ENCODE assay signal across 15 cellular contexts in genomic region chr2:46966576-46966975, GRCh38. TPM values are rescaled to one million over a fixed set of nuclear protein-coding genes. Genes with fewer than 3 reads are reported as not detected.
DNase-seq lines count a peak whose midpoint lies in the region; ATAC-seq, FAIRE-seq and TF ChIP-seq lines count a peak whose summit lies in the region.
"Had no signal": no experiment of that assay in that cellular context is flagged by ENCODE, and none has a peak within 500 bp of the region (broad histone marks: within the 10 kb centered on the region; RNA-seq: fewer than 3 reads in every experiment).

No MANE protein-coding gene starts in this region.

- H3K9me1 ChIP-seq in endothelial cell of umbilical vein (replicated peaks; ENCODE audit: control insufficient read depth, extremely low read depth, insufficient read depth, low read length) = no peaks in the 10 kb centered on the region

- DNase-seq in NCI-H226 (peak; percentile 36), endothelial cell of umbilical vein (ENCODE audit: low read depth, low spot score) (no peak), sigmoid colon (no peak), sciatic nerve (ENCODE audit: low spot score) (no peak), NCI-H2081 (lab: John Stamatoyannopoulos, UW) (no peak), Karpas-422 (no peak)
- DNase-seq: activated B cell treated with CpG ODN at 0.5 μM for 24 hours; CD4-positive, alpha-beta T cell; DND-41; naive B cell; NCI-H524 treated with DMSO at 0.1 percent for 48 hours; T-helper 2 cell had no signal

- H3K36me3 ChIP-seq in BLaER1 treated with 17β-estradiol and CSF1 and Interleukin-3, amounts not matched to agents 10 nM and 100 nM = peaks cover 41 to 93% (median 70%) of the 10 kb centered on the region in 11 experiments
- H3K36me3 ChIP-seq in endothelial cell of umbilical vein (ENCODE audit: control insufficient read depth in 2 of 2, extremely low read depth in 1 of 2, insufficient read depth in 2 of 2, low read length in 2 of 2) (no peaks in the 10 kb centered on the region), sigmoid colon (peaks cover 0 to 10% (median 0%) of the 10 kb centered on the region in 4 donors), Karpas-422 (ENCODE audit: insufficient read depth, low read length) (0 out of 2 replicates have a peak, but pooled peaks cover 3% of the 10 kb centered on the region)

- CTCF ChIA-PET in endothelial cell of umbilical vein (lab: Charles Lee) = no interaction called here

- POLR2A ChIA-PET in endothelial cell of umbilical vein (lab: Charles Lee) = interaction anchor here (0.7 kb wide), 1 partner anchor 1083 kb away, joined by 3 read pairs; no protein-coding TSS in a partner anchor

- peaks cover 0 to 21% (median 0%) of the 10 kb centered on the region in 11 experiments; a peak in 6 of 22 replicates for H3K9me3 ChIP-seq in BLaER1 treated with 17β-estradiol and CSF1 and Interleukin-3, amounts not matched to agents 10 nM and 100 nM (replicated peaks in 1 of 11)
- H3K9me3 ChIP-seq in endothelial cell of umbilical vein (replicated peaks; ENCODE audit: control insufficient read depth, insufficient read depth, low read length) (no peaks in the 10 kb centered on the region), sigmoid colon (no peaks in the 10 kb centered on the region), Karpas-422 (ENCODE audit: low read length) (no peaks in the 10 kb centered on the region)

- WGBS in sigmoid colon, 2 donors = 90 to 96% methylated on average over 5 of the region's 5 CpGs

- intact Hi-C loops in endothelial cell of umbilical vein (cut with micrococcal nuclease) (no loop called here), sigmoid colon (cut with DNase I) (no loop called here), sciatic nerve (cut with DNase I) (no loop called here)

- H4K20me1 ChIP-seq in BLaER1 treated with 17β-estradiol and CSF1 and Interleukin-3, amounts not matched to agents 10 nM and 100 nM = peaks cover 0 to 86% (median 0%) of the 10 kb centered on the region in 11 experiments; a peak in 6 of 22 replicates
- H4K20me1 ChIP-seq in endothelial cell of umbilical vein (replicated peaks; ENCODE audit: control insufficient read depth, extremely low read depth, insufficient read depth, low read length) (no peaks in the 10 kb centered on the region), Karpas-422 (ENCODE audit: insufficient read depth, low read depth, low read length) (no peaks in the 10 kb centered on the region)

- H3K4me1 ChIP-seq in BLaER1 treated with 17β-estradiol and CSF1 and Interleukin-3, amounts not matched to agents 10 nM and 100 nM = peaks cover 52 to 100% (median 95%) of the 10 kb centered on the region in 10 experiments
- H3K4me1 ChIP-seq in endothelial cell of umbilical vein (ENCODE audit: control insufficient read depth, extremely low read depth, insufficient read depth, low read length) = peaks cover 45% of the 10 kb centered on the region
- H3K4me1 ChIP-seq in sigmoid colon = peaks cover 0 to 36% (median 31%) of the 10 kb centered on the region in 4 donors
- H3K4me1 ChIP-seq in Karpas-422 (ENCODE audit: low read length) = peaks cover 32% of the 10 kb centered on the region

- H3K4me2 ChIP-seq in BLaER1 treated with 17β-estradiol and CSF1 and Interleukin-3, amounts not matched to agents 10 nM and 100 nM = peak overlapping the region in 7 of 11 experiments; percentile 43 to 79 (median 72); a peak in 10 of 22 replicates
- H3K4me2 ChIP-seq in endothelial cell of umbilical vein (ENCODE audit: insufficient read depth, low read length) = no peak overlapping the region
- no peak overlapping the region for H3K4me2 ChIP-seq in Karpas-422 (ENCODE audit: low read depth, low read length, poor library complexity, severe bottlenecking)

- no peak overlapping the region for H2AFZ ChIP-seq in endothelial cell of umbilical vein (ENCODE audit: low read depth, low read length)
- no peak overlapping the region for H2AFZ ChIP-seq in Karpas-422 (ENCODE audit: low read length)

- TF ChIP-seq POLR2A in endothelial cell of umbilical vein (IDR thresholded peaks at IDR 0.05; ENCODE audit: low read depth, low read length) = no peak
- no peak for TF ChIP-seq POLR2A in sigmoid colon (IDR thresholded peaks at IDR 0.05)

- TF ChIP-seq CTCF in endothelial cell of umbilical vein (IDR thresholded peaks at IDR 0.05; ENCODE audit: extremely low read depth in 1 of 2, insufficient read depth in 1 of 2, low read depth in 1 of 2, low read length in 2 of 2) (no peak), sigmoid colon (IDR thresholded peaks at IDR 0.05) (no peak)

- no TSS peak for BruUV-seq in endothelial cell of umbilical vein (replicated peaks; lab: Mats Ljungman, UMichigan)

- peak overlapping the region in 5 of 11 experiments; percentile 7 to 45 (median 37); a peak in 7 of 22 replicates for H3K9ac ChIP-seq in BLaER1 treated with 17β-estradiol and CSF1 and Interleukin-3, amounts not matched to agents 10 nM and 100 nM
- H3K9ac ChIP-seq in endothelial cell of umbilical vein (replicated peaks; ENCODE audit: extremely low read depth, insufficient read depth, low read length) (no peak overlapping the region), Karpas-422 (ENCODE audit: low read length) (no peak overlapping the region)

- H3K27ac ChIP-seq in BLaER1 treated with 17β-estradiol and CSF1 and Interleukin-3, amounts not matched to agents 10 nM and 100 nM = peak overlapping the region; percentile 17 to 96 (median 77); a peak in 18 of 22 replicates
- H3K27ac ChIP-seq in endothelial cell of umbilical vein (ENCODE audit: insufficient read depth, low read depth, low read length) (no peak overlapping the region), sigmoid colon (peak overlapping the region in 3 of 4 donors; percentile 77), Karpas-422 (ENCODE audit: low read length) (no peak overlapping the region)

- peak; percentile 46 for FAIRE-seq in endothelial cell of umbilical vein (lab: Jason Lieb, UNC)

- no peak overlapping the region for H3K4me3 ChIP-seq in BLaER1 treated with 17β-estradiol and CSF1 and Interleukin-3, amounts not matched to agents 10 nM and 100 nM
- H3K4me3 ChIP-seq in endothelial cell of umbilical vein (replicated peaks in 1 of 3; ENCODE audit: insufficient read depth in 1 of 3, low read depth in 1 of 3, low read length in 3 of 3) (no peak overlapping the region), sigmoid colon (no peak overlapping the region), Karpas-422 (ENCODE audit: low read length) (no peak overlapping the region)

- H3K9me2 ChIP-seq in Karpas-422 (replicated peaks; ENCODE audit: insufficient read depth, low read length) = no peaks in the 10 kb centered on the region

- no peak for TF ChIP-seq EP300 in sigmoid colon (IDR thresholded peaks at IDR 0.05)

- no peaks in the 10 kb centered on the region for H3K79me2 ChIP-seq in endothelial cell of umbilical vein (ENCODE audit: control insufficient read depth, insufficient read depth, low read length)
- H3K79me2 ChIP-seq in Karpas-422 (ENCODE audit: low read length) = peaks cover 93% of the 10 kb centered on the region

- dilution Hi-C loops in endothelial cell of umbilical vein (cut with MboI; ENCODE audit: extremely low pct_ligation_motif_present, low sequenced_read_pairs) = no loop called here

- H3K27me3 ChIP-seq in BLaER1 treated with 17β-estradiol and CSF1 and Interleukin-3, amounts not matched to agents 10 nM and 100 nM = no peaks in the 10 kb centered on the region
- H3K27me3 ChIP-seq in endothelial cell of umbilical vein (ENCODE audit: control insufficient read depth in 2 of 2, insufficient read depth in 2 of 2, low read length in 2 of 2) (no peaks in the 10 kb centered on the region), sigmoid colon (no peaks in the 10 kb centered on the region), Karpas-422 (ENCODE audit: low read length) (no peaks in the 10 kb centered on the region)

- ATAC-seq in sciatic nerve (no peak), HG03280 (IDR thresholded peaks at IDR 0.05; ENCODE audit: unreplicated experiment) (no peak)
- ATAC-seq: stimulated activated effector memory CD8-positive, alpha-beta T cell treated with anti-CD3 and anti-CD28 coated beads, Interleukin-12 subunit alpha, Interleukin-12 subunit beta, amount 100 ng/mL, for 72 hours had no signal

TF ChIP-seq in endothelial cell of umbilical vein, 7 proteins besides CTCF, POLR2A, EP300 and RAD21:
- TF ChIP-seq EZH2 (IDR thresholded peaks at IDR 0.05; ENCODE audit: borderline replicate concordance, low read depth, low read length, severe bottlenecking) (no peak), JUN (IDR thresholded peaks at IDR 0.05; ENCODE audit: borderline replicate concordance, insufficient read depth, insufficient read length, low read depth) (no peak)

RNA-seq across cellular contexts. Expression of gene TTC7A, which starts 25.6 kb away (rescaled TPM):
- total RNA-seq in endothelial cell of umbilical vein = 11.9 and 13.6 TPM in 2 replicates
- 8.0 and 8.2 TPM in 2 replicates for polyA plus RNA-seq in endothelial cell of umbilical vein
- polyA plus RNA-seq in endothelial cell of umbilical vein (2011; cell fraction: cytosol; rRNA removed) = 6.2 and 7.0 TPM in 2 replicates
- 43.6 and 46.2 TPM in 2 replicates for polyA plus RNA-seq in endothelial cell of umbilical vein (2011; cell fraction: nucleus; rRNA removed)
- polyA plus RNA-seq in endothelial cell of umbilical vein (2012) = 8.0 and 11.1 TPM in 2 replicates
- polyA minus RNA-seq in endothelial cell of umbilical vein = 8.2 and 13.2 TPM in 2 replicates
- 12.2 TPM for polyA minus RNA-seq in endothelial cell of umbilical vein (2011; cell fraction: cytosol; rRNA and poly(A)+ RNA removed)
- 14.2 and 15.9 TPM in 2 replicates for polyA minus RNA-seq in endothelial cell of umbilical vein (2011; cell fraction: nucleus; rRNA and poly(A)+ RNA removed)
- total RNA-seq in sigmoid colon = 10 to 100 TPM; 11.7 to 21.9 (median 14.8) TPM
- polyA plus RNA-seq in sigmoid colon = 10 to 100 TPM; 18.6 to 29.4 (median 20.1) TPM
- 33.3 TPM for total RNA-seq in sciatic nerve
- total RNA-seq in Karpas-422 (2014; rRNA removed; shearing (Covaris generic); ENCODE audit: low replicate concordance) = 53.7 and 54.6 TPM in 2 replicates

RNA-seq across cellular contexts. Expression of gene MCFD2, which starts 51.0 kb away (rescaled TPM):
- total RNA-seq in endothelial cell of umbilical vein (138 and 141 TPM in 2 replicates), sigmoid colon (10 to 100 TPM; 50.1 to 75.7 (median 68.6) TPM), sciatic nerve (90.5 TPM)
- polyA plus RNA-seq in endothelial cell of umbilical vein (70.7 and 74.8 TPM in 2 replicates), sigmoid colon (10 to 100 TPM; 13.4 to 31.6 (median 15.6) TPM)
- polyA plus RNA-seq in endothelial cell of umbilical vein (2011; cell fraction: cytosol; rRNA removed) = 80.5 and 82.9 TPM in 2 replicates
- polyA plus RNA-seq in endothelial cell of umbilical vein (2011; cell fraction: nucleus; rRNA removed) = 41.9 and 57.1 TPM in 2 replicates
- 127 and 230 TPM in 2 replicates for polyA plus RNA-seq in endothelial cell of umbilical vein (2012)
- polyA minus RNA-seq in endothelial cell of umbilical vein = 116 and 130 TPM in 2 replicates
- 46.8 TPM for polyA minus RNA-seq in endothelial cell of umbilical vein (2011; cell fraction: cytosol; rRNA and poly(A)+ RNA removed)
- 43.1 and 55.2 TPM in 2 replicates for polyA minus RNA-seq in endothelial cell of umbilical vein (2011; cell fraction: nucleus; rRNA and poly(A)+ RNA removed)
- 37.8 and 47.6 TPM in 2 replicates for total RNA-seq in Karpas-422 (2014; rRNA removed; shearing (Covaris generic); ENCODE audit: low replicate concordance)

Comparison
In these comparisons a context has a peak if more than half of its experiments do, and no peak if none do; other contexts are left out.
1. H3K27ac ChIP-seq: peak in BLaER1 treated with 17β-estradiol and CSF1 and Interleukin-3, amounts not matched to agents 10 nM and 100 nM (11 of 11) and sigmoid colon (3 of 4); none in endothelial cell of umbilical vein (single experiment) and Karpas-422 (single experiment).
2. H3K4me2 ChIP-seq: peak in BLaER1 treated with 17β-estradiol and CSF1 and Interleukin-3, amounts not matched to agents 10 nM and 100 nM (7 of 11); none in endothelial cell of umbilical vein (single experiment) and Karpas-422 (single experiment).